ENCODE assay signal across 21 cellular contexts in genomic region chr16:21160276-21160675, GRCh38. TPM values are rescaled to one million over a fixed set of nuclear protein-coding genes. Genes with fewer than 3 reads are reported as not detected.
DNase-seq lines count a peak whose midpoint lies in the region; ATAC-seq and TF ChIP-seq lines count a peak whose summit lies in the region.
"Had no signal": no experiment of that assay in that cellular context is flagged by ENCODE, and none has a peak within 500 bp of the region (broad histone marks: within the 10 kb centered on the region; RNA-seq: fewer than 3 reads in every experiment).

No MANE protein-coding gene starts in this region.

- no peak overlapping the region for H3K27ac Mint-ChIP-seq in CD4-positive, alpha-beta T cell
- H3K27ac Mint-ChIP-seq: activated CD4-positive, alpha-beta T cell treated with anti-CD3 and anti-CD28 coated beads, Interleukin-2, amount 10 ng/mL, durations not matched to agents 7 days and 5 days; activated naive CD4-positive, alpha-beta T cell treated with anti-CD3 and anti-CD28 coated beads for 36 hours had no signal

- no peak for TF ChIP-seq CTCF in CD4-positive, alpha-beta T cell (IDR thresholded peaks at IDR 0.05)
- TF ChIP-seq CTCF in OCI-LY1 (IDR thresholded peaks at IDR 0.05; ENCODE audit: low read length) (no peak), epithelial cell of esophagus (IDR thresholded peaks at IDR 0.05; ENCODE audit: insufficient read depth, low read depth, low read length, missing control alignments) (no peak), SK-N-SH (IDR thresholded peaks at IDR 0.05) (no peak)

- H3K9me2 ChIP-seq in OCI-LY1 (ENCODE audit: low read depth, low read length) (no peaks in the 10 kb centered on the region), SK-N-SH (no peaks in the 10 kb centered on the region)

- no peaks in the 10 kb centered on the region for H3F3A ChIP-seq in OCI-LY1 (ENCODE audit: insufficient read depth, low read length)
- H3F3A ChIP-seq in SK-N-SH (replicated peaks; ENCODE audit: insufficient read depth): peaks cover 8% of the 10 kb centered on the region

- POLR2A ChIA-PET in CD4-positive, alpha-beta T cell (lab: Charles Lee): no interaction called here
- POLR2A ChIA-PET in SK-N-SH (lab: Yijun Ruan, JAX): no interaction called here

- H3K4me1 ChIP-seq in OCI-LY1 (ENCODE audit: insufficient read depth, low read length, severe bottlenecking): peaks cover 18% of the 10 kb centered on the region
- peaks cover 6 to 11% of the 10 kb centered on the region in 2 experiments; a peak in 3 of 4 replicates for H3K4me1 ChIP-seq in SK-N-SH (ENCODE audit: control insufficient read depth in 1 of 2, insufficient read depth in 2 of 2, low read depth in 1 of 2, low read length in 1 of 2)
- H3K4me1 ChIP-seq: Caco-2 had no signal

- peak overlapping the region; percentile 90; the same call in 1 of the 2 replicates for H3K4me2 ChIP-seq in OCI-LY1 (ENCODE audit: low read length)
- no peak overlapping the region for H3K4me2 ChIP-seq in SK-N-SH

- ATAC-seq in CD4-positive, alpha-beta T cell (ENCODE audit: poor library complexity): no peak
- ATAC-seq in HG03139 (IDR thresholded peaks at IDR 0.05; ENCODE audit: unreplicated experiment): no peak
- ATAC-seq in HG03571 (IDR thresholded peaks at IDR 0.05; ENCODE audit: unreplicated experiment): no peak
- ATAC-seq: natural killer cell treated with Interleukin-12 subunit alpha and Interleukin-12 subunit beta and Interleukin-15 and Interleukin-18, amount 100 ng/mL, for 72 hours; SK-N-SH treated with all-trans-retinoic acid at 6 μM for 48 hours; stimulated activated naive CD8-positive, alpha-beta T cell treated with anti-CD3 and anti-CD28 coated beads, Interleukin-15, Interleukin-2, amounts not matched to agents 100 U/mL and 50 U/mL, for 24 hours had no signal

- H3K9ac ChIP-seq in OCI-LY1 (ENCODE audit: low read length): peak overlapping the region; percentile 73; the same call in 1 of the 2 replicates
- no peak overlapping the region for H3K9ac ChIP-seq in SK-N-SH

- intact Hi-C loops in CD4-positive, alpha-beta T cell (cut with DNase I, micrococcal nuclease): no loop called here

- peak overlapping the region; percentile 77 for H3K4me3 ChIP-seq in OCI-LY1 (ENCODE audit: low read depth, low read length, poor library complexity, severe bottlenecking)
- peak overlapping the region; percentile 90 for H3K4me3 ChIP-seq in epithelial cell of esophagus (ENCODE audit: low read length)
- peak overlapping the region in 4 of 7 experiments; percentile 65 to 92 (median 82) for H3K4me3 ChIP-seq in skin epidermis
- no peak overlapping the region for H3K4me3 ChIP-seq in SK-N-SH (ENCODE audit: low read depth in 2 of 2, low read length in 1 of 2)
- H3K4me3 ChIP-seq: body of pancreas had no signal

- H2AFZ ChIP-seq in OCI-LY1 (ENCODE audit: low read length): no peak overlapping the region
- H2AFZ ChIP-seq in SK-N-SH (ENCODE audit: low read depth): no peak overlapping the region

- H4K20me1 ChIP-seq in OCI-LY1 (ENCODE audit: insufficient read depth, low read length) (no peaks in the 10 kb centered on the region), SK-N-SH (ENCODE audit: insufficient read depth) (no peaks in the 10 kb centered on the region)

- CTCF ChIA-PET in CD4-positive, alpha-beta T cell (lab: Charles Lee): no interaction called here
- CTCF ChIA-PET in SK-N-SH (lab: Yijun Ruan, JAX): interaction anchor here (0.8 to 7.7 kb wide), 4 partner anchors 14 to 141 kb away, joined by 3 to 84 read pairs (median 26); partner anchors contain the start of gene CRYM

- H3K27ac ChIP-seq in CD4-positive, alpha-beta T cell (ENCODE audit: low read depth, low read length): no peak overlapping the region
- H3K27ac ChIP-seq in OCI-LY1 (ENCODE audit: low read depth, low read length, poor library complexity, severe bottlenecking) (no peak overlapping the region), skin epidermis (peak overlapping the region in 8 of 21 experiments; percentile 73 to 93 (median 87)), SK-N-SH (ENCODE audit: low read depth in 2 of 2, low read length in 1 of 2) (no peak overlapping the region)

- H3K79me2 ChIP-seq in OCI-LY1 (ENCODE audit: insufficient read depth, low read length) (no peaks in the 10 kb centered on the region), SK-N-SH (ENCODE audit: insufficient read depth) (no peaks in the 10 kb centered on the region)

- H3K36me3 ChIP-seq in OCI-LY1 (ENCODE audit: insufficient read depth, low read length) (peaks cover 27% of the 10 kb centered on the region; the same call in 1 of the 2 replicates), SK-N-SH (replicated peaks in 1 of 2; ENCODE audit: control insufficient read depth in 1 of 2, insufficient read depth in 2 of 2, low read length in 1 of 2) (peaks cover 0 to 7% of the 10 kb centered on the region in 2 experiments)

- TF ChIP-seq RAD21 in SK-N-SH (IDR thresholded peaks at IDR 0.05; ENCODE audit: low read length): no peak

- no peaks in the 10 kb centered on the region for H3K27me3 ChIP-seq in CD4-positive, alpha-beta T cell (ENCODE audit: control insufficient read depth, insufficient read depth, low read length)
- no peaks in the 10 kb centered on the region for H3K27me3 ChIP-seq in OCI-LY1 (ENCODE audit: insufficient read depth, low read length)
- H3K27me3 ChIP-seq in SK-N-SH (ENCODE audit: insufficient read depth): no peaks in the 10 kb centered on the region
- H3K27me3 ChIP-seq: body of pancreas had no signal

- no peaks in the 10 kb centered on the region for H3K9me3 ChIP-seq in CD4-positive, alpha-beta T cell (ENCODE audit: control insufficient read depth, low read length)
- no peaks in the 10 kb centered on the region for H3K9me3 ChIP-seq in OCI-LY1 (ENCODE audit: low read length)
- no peaks in the 10 kb centered on the region for H3K9me3 ChIP-seq in SK-N-SH
- H3K9me3 ChIP-seq: body of pancreas, Caco-2 had no signal

- no peaks in the 10 kb centered on the region for H3K27me3 Mint-ChIP-seq in CD4-positive, alpha-beta T cell
- H3K27me3 Mint-ChIP-seq: activated CD4-positive, alpha-beta T cell treated with anti-CD3 and anti-CD28 coated beads, Interleukin-2, amount 10 ng/mL, durations not matched to agents 7 days and 5 days; natural killer cell treated with Interleukin-12 subunit alpha and Interleukin-12 subunit beta and Interleukin-15 and Interleukin-18, amount 100 ng/mL, for 72 hours had no signal

- peaks cover 26% of the 10 kb centered on the region for H3K4me1 Mint-ChIP-seq in CD4-positive, alpha-beta T cell (ENCODE audit: low read depth)

- no peaks in the 10 kb centered on the region for H3K9me3 Mint-ChIP-seq in CD4-positive, alpha-beta T cell
- H3K9me3 Mint-ChIP-seq: activated CD4-positive, alpha-beta T cell treated with anti-CD3 and anti-CD28 coated beads, Interleukin-2, amount 10 ng/mL, durations not matched to agents 7 days and 5 days; activated naive CD4-positive, alpha-beta T cell treated with anti-CD3 and anti-CD28 coated beads for 36 hours; natural killer cell treated with Interleukin-12 subunit alpha and Interleukin-12 subunit beta and Interleukin-15 and Interleukin-18, amount 100 ng/mL, for 72 hours had no signal

- H3K4me3 Mint-ChIP-seq in CD4-positive, alpha-beta T cell: peak overlapping the region; percentile 59

- DNase-seq in CD4-positive, alpha-beta T cell: no peak
- DNase-seq in epithelial cell of esophagus (ENCODE audit: low read depth): no peak
- DNase-seq in stimulated activated CD4-positive, alpha-beta T cell treated with anti-CD3 and anti-CD28 coated beads, Interleukin-4, amount 100 ng/mL, for 24 hours: no peak
- no peak for DNase-seq in SK-N-SH
- DNase-seq: activated CD4-positive, alpha-beta T cell treated with anti-CD3 and anti-CD28 coated beads, Interleukin-2, amount 10 ng/mL, durations not matched to agents 7 days and 5 days; activated naive CD4-positive, alpha-beta T cell treated with anti-CD3 and anti-CD28 coated beads for 36 hours; dermis blood vessel endothelial cell; NCI-H1930; NCI-H524; stimulated activated naive CD8-positive, alpha-beta T cell treated with anti-CD3 and anti-CD28 coated beads, Interleukin-15, Interleukin-2, amounts not matched to agents 100 U/mL and 50 U/mL, for 24 hours had no signal

- 83% methylated on average over 1 of the region's 1 CpG for WGBS in SK-N-SH (ENCODE audit: low lambda C conversion rate)

- H3K36me3 Mint-ChIP-seq in CD4-positive, alpha-beta T cell (ENCODE audit: low read depth): peaks cover 31% of the 10 kb centered on the region
- H3K36me3 Mint-ChIP-seq: natural killer cell treated with Interleukin-12 subunit alpha and Interleukin-12 subunit beta and Interleukin-15 and Interleukin-18, amount 100 ng/mL, for 72 hours had no signal

- TF ChIP-seq EP300 in SK-N-SH (IDR thresholded peaks at IDR 0.05; ENCODE audit: borderline replicate concordance in 1 of 2, low read depth in 1 of 2, low read length in 1 of 2): no peak

TF ChIP-seq in SK-N-SH, 30 proteins besides CTCF, POLR2A, EP300 and RAD21 (continues in another document):
- TF ChIP-seq NFIC (IDR thresholded peaks at IDR 0.05; ENCODE audit: borderline replicate concordance): no peak
- TF ChIP-seq ELF1 (IDR thresholded peaks at IDR 0.05): no peak
- no peak for TF ChIP-seq ZBTB33 (IDR thresholded peaks at IDR 0.05; ENCODE audit: borderline replicate concordance, low read depth)
- no peak for TF ChIP-seq GATA2 (CRISPR knock-in tag; IDR thresholded peaks at IDR 0.05)

RNA-seq across cellular contexts. Expression of gene LDAF1, which starts 1.8 kb away (rescaled TPM):
- 10 to 100 TPM; 11.0 to 11.2 TPM for total RNA-seq in CD4-positive, alpha-beta T cell
- polyA plus RNA-seq in SK-N-SH (2012; rRNA removed): 10.0 and 12.8 TPM in 2 replicates
- 9.9 and 14.0 TPM in 2 replicates for polyA plus RNA-seq in SK-N-SH (2012; cell fraction: cytosol; rRNA removed)
- polyA plus RNA-seq in SK-N-SH (2012; cell fraction: nucleus; rRNA removed): 3.7 and 3.8 TPM in 2 replicates

RNA-seq across cellular contexts. Expression of gene DNAH3, which starts 9.6 kb away (rescaled TPM):
- total RNA-seq in CD4-positive, alpha-beta T cell: not detected
- polyA plus RNA-seq in SK-N-SH (2012; rRNA removed): not detected in 2 replicates
- 0.01 TPM in 2 replicates for polyA plus RNA-seq in SK-N-SH (2012; cell fraction: cytosol; rRNA removed)
- polyA plus RNA-seq in SK-N-SH (2012; cell fraction: nucleus; rRNA removed): 0.04 and 0.05 TPM in 2 replicates
- total RNA-seq: activated CD4-positive, alpha-beta T cell treated with anti-CD3 and anti-CD28 coated beads, Interleukin-2, amount 10 ng/mL, durations not matched to agents 7 days and 5 days; activated naive CD4-positive, alpha-beta T cell treated with anti-CD3 and anti-CD28 coated beads for 36 hours; body of pancreas; dermis blood vessel endothelial cell; epithelial cell of proximal tubule; pulmonary artery endothelial cell had no signal

RNA-seq across cellular contexts. Expression of gene ZP2, which starts 51.1 kb away (rescaled TPM):
- total RNA-seq in CD4-positive, alpha-beta T cell: not detected
- not detected in 2 replicates for polyA plus RNA-seq in SK-N-SH (2012; rRNA removed)
- polyA plus RNA-seq in SK-N-SH (2012; cell fraction: cytosol; rRNA removed): not detected in 2 replicates
- 0.02 TPM in 1 of 2 replicates, not detected in the other for polyA plus RNA-seq in SK-N-SH (2012; cell fraction: nucleus; rRNA removed)
- total RNA-seq: activated CD4-positive, alpha-beta T cell treated with anti-CD3 and anti-CD28 coated beads, Interleukin-2, amount 10 ng/mL, durations not matched to agents 7 days and 5 days; activated naive CD4-positive, alpha-beta T cell treated with anti-CD3 and anti-CD28 coated beads for 36 hours; body of pancreas; Caco-2; dermis blood vessel endothelial cell; epithelial cell of proximal tubule; natural killer cell treated with Interleukin-12 subunit alpha and Interleukin-12 subunit beta and Interleukin-15 and Interleukin-18, amount 100 ng/mL, for 72 hours; pulmonary artery endothelial cell had no signal
- polyA plus RNA-seq: lung had no signal

Comparison
In these comparisons a context has a peak if more than half of its experiments do, and no peak if none do; other contexts are left out.
1. H3K4me3 ChIP-seq: peak in OCI-LY1 (single experiment), epithelial cell of esophagus (single experiment) and skin epidermis (4 of 7); none in SK-N-SH (0 of 2).